Comparison of ENCODE assay signal across 25 cellular contexts in genomic region chr9:107547303-107547702, GRCh38. TPM values are rescaled to one million over a fixed set of nuclear protein-coding genes. Genes with fewer than 3 reads are reported as not detected.
DNase-seq lines count a peak whose midpoint lies in the region; ATAC-seq and TF ChIP-seq lines count a peak whose summit lies in the region.
"Had no signal": no experiment of that assay in that cellular context is flagged by ENCODE, and none has a peak within 500 bp of the region (broad histone marks: within the 10 kb centered on the region; RNA-seq: fewer than 3 reads in every experiment).

No MANE protein-coding gene starts in this region.

- H3K4me2 ChIP-seq in mesendoderm (ENCODE audit: low read length) = no peak overlapping the region

- H3K9me3 Mint-ChIP-seq in MCF 10A (ENCODE audit: unreplicated experiment) = no peaks in the 10 kb centered on the region
- H3K9me3 Mint-ChIP-seq: activated naive CD8-positive, alpha-beta T cell treated with anti-CD3 and anti-CD28 coated beads, Interleukin-2, amount 10 ng/mL, durations not matched to agents 7 days and 5 days; central memory CD8-positive, alpha-beta T cell; T-helper 1 cell treated with Interleukin-12 subunit alpha and Interleukin-12 subunit beta and Interleukin-4 antibody, amounts not matched to agents 30 μg/mL and 1 μg/mL, for 36 hours had no signal

- H3K36me3 Mint-ChIP-seq in MCF 10A (ENCODE audit: insufficient read depth, unreplicated experiment) = no peaks in the 10 kb centered on the region
- H3K36me3 Mint-ChIP-seq: activated naive CD8-positive, alpha-beta T cell treated with anti-CD3 and anti-CD28 coated beads, Interleukin-2, amount 10 ng/mL, durations not matched to agents 7 days and 5 days; naive thymus-derived CD4-positive, alpha-beta T cell had no signal

- no peaks in the 10 kb centered on the region for H3K36me3 ChIP-seq in breast epithelium
- H3K36me3 ChIP-seq in vagina = no peaks in the 10 kb centered on the region
- no peaks in the 10 kb centered on the region for H3K36me3 ChIP-seq in mesendoderm (ENCODE audit: control insufficient read depth, insufficient read depth, low read length)
- H3K36me3 ChIP-seq: left lung, tibial nerve had no signal

- DNase-seq in MCF 10A (ENCODE audit: unreplicated experiment) (no peak), breast epithelium (ENCODE audit: low spot score in 2 of 2) (no peak), MV-4-11 (lab: John Stamatoyannopoulos, UW) (peak; percentile 6), left lobe of liver (ENCODE audit: low spot score) (no peak), vagina (ENCODE audit: extremely low spot score in 2 of 2) (no peak), dedifferentiated amniotic fluid mesenchymal stem cell (ENCODE audit: extremely low spot score) (no peak), mesendoderm (no peak)
- DNase-seq: activated CD4-positive, alpha-beta T cell treated with anti-CD3 and anti-CD28 coated beads for 1 hour; activated CD8-positive, alpha-beta T cell treated with anti-CD3 and anti-CD28 coated beads, Interleukin-2, amount 10 ng/mL, durations not matched to agents 7 days and 5 days; activated effector memory CD4-positive, alpha-beta T cell treated with anti-CD3 and anti-CD28 coated beads, Interleukin-2, amount 50 U/mL, for 16 hours; activated naive CD8-positive, alpha-beta T cell treated with anti-CD3 and anti-CD28 coated beads, Interleukin-2, amount 10 ng/mL, durations not matched to agents 7 days and 5 days; dorsolateral prefrontal cortex; left lung; midbrain; naive thymus-derived CD4-positive, alpha-beta T cell; NCI-H1417; NCI-H2029 treated with DMSO at 0.1 percent for 48 hours; NCI-H226; occipital lobe had no signal

- WGBS in mesendoderm (ENCODE audit: extremely low coverage, insufficient coverage, low lambda C conversion rate) = no CpG with 5 or more reads among the region's 2 CpGs

- peak; percentile 25 for ATAC-seq in left lobe of liver
- ATAC-seq in HG02840 (IDR thresholded peaks at IDR 0.05; ENCODE audit: low FRiP score, unreplicated experiment) = no peak
- ATAC-seq: activated CD8-positive, alpha-beta T cell treated with anti-CD3 and anti-CD28 coated beads, Interleukin-2, amount 10 ng/mL, durations not matched to agents 7 days and 5 days; naive thymus-derived CD4-positive, alpha-beta T cell had no signal

- H2BK15ac ChIP-seq in mesendoderm (replicated peaks; ENCODE audit: low read depth) = no peak overlapping the region

- no peak overlapping the region for H2AK5ac ChIP-seq in mesendoderm (ENCODE audit: low read length)

- H3K4me1 ChIP-seq in breast epithelium (no peaks in the 10 kb centered on the region), vagina (peaks cover 18% of the 10 kb centered on the region), mesendoderm (ENCODE audit: control insufficient read depth, low read depth, low read length) (no peaks in the 10 kb centered on the region)

- no peak overlapping the region for H3K4me3 Mint-ChIP-seq in MCF 10A (ENCODE audit: unreplicated experiment)
- H3K4me3 Mint-ChIP-seq: activated CD8-positive, alpha-beta T cell treated with anti-CD3 and anti-CD28 coated beads, Interleukin-2, amount 10 ng/mL, durations not matched to agents 7 days and 5 days; activated naive CD8-positive, alpha-beta T cell treated with anti-CD3 and anti-CD28 coated beads, Interleukin-2, amount 10 ng/mL, durations not matched to agents 7 days and 5 days; central memory CD8-positive, alpha-beta T cell; naive thymus-derived CD4-positive, alpha-beta T cell; stimulated activated naive CD8-positive, alpha-beta T cell treated with anti-CD3 and anti-CD28 coated beads, Interleukin-15, Interleukin-2, amounts not matched to agents 100 ng/mL and 50 ng/mL, for 24 hours; T-helper 1 cell treated with Interleukin-12 subunit alpha and Interleukin-12 subunit beta and Interleukin-4 antibody, amounts not matched to agents 30 μg/mL and 1 μg/mL, for 36 hours had no signal

- peaks cover 26% of the 10 kb centered on the region for H3K4me1 Mint-ChIP-seq in MCF 10A (ENCODE audit: insufficient read depth, unreplicated experiment)
- H3K4me1 Mint-ChIP-seq: activated naive CD8-positive, alpha-beta T cell treated with anti-CD3 and anti-CD28 coated beads, Interleukin-2, amount 10 ng/mL, durations not matched to agents 7 days and 5 days; central memory CD8-positive, alpha-beta T cell had no signal

- no peak overlapping the region for H4K8ac ChIP-seq in mesendoderm (ENCODE audit: low read depth, low read length)

- H3K27ac ChIP-seq in breast epithelium (no peak overlapping the region), vagina (peak overlapping the region; percentile 78), mesendoderm (ENCODE audit: low read depth, low read length) (no peak overlapping the region)

- intact Hi-C loops in MCF 10A (cut with micrococcal nuclease) = loop anchor here (5.0 kb wide), 1 partner anchor 205 kb away; no protein-coding TSS in a partner anchor
- intact Hi-C loops in breast epithelium (cut with DNase I; ENCODE audit: low total_unique reads) = no loop called here
- intact Hi-C loops in vagina (cut with DNase I) = no loop called here

- H2BK120ac ChIP-seq in mesendoderm (ENCODE audit: low read depth, low read length) = no peak overlapping the region

- no peak for TF ChIP-seq CTCF in MCF 10A (IDR thresholded peaks at IDR 0.05; ENCODE audit: unreplicated experiment)
- TF ChIP-seq CTCF in breast epithelium (IDR thresholded peaks at IDR 0.05) = no peak
- no peak for TF ChIP-seq CTCF in vagina (IDR thresholded peaks at IDR 0.05)

- no peak overlapping the region for H3K56ac ChIP-seq in mesendoderm (ENCODE audit: low read length)

- H3K18ac ChIP-seq in mesendoderm (ENCODE audit: low read length) = no peak overlapping the region

- H3K4me3 ChIP-seq in breast epithelium = no peak overlapping the region
- no peak overlapping the region for H3K4me3 ChIP-seq in vagina
- no peak overlapping the region for H3K4me3 ChIP-seq in mesendoderm (ENCODE audit: low read length)
- H3K4me3 ChIP-seq: left lung, skin epidermis, tibial nerve had no signal

- POLR2A ChIA-PET in MCF 10A (lab: Yijun Ruan, JAX) = no interaction called here

- no peaks in the 10 kb centered on the region for H3K79me2 ChIP-seq in mesendoderm (ENCODE audit: control insufficient read depth, insufficient read depth, low read length)

- H2BK5ac ChIP-seq in mesendoderm (ENCODE audit: low read length) = no peak overlapping the region

- H3K27ac Mint-ChIP-seq in MCF 10A (ENCODE audit: low read depth, unreplicated experiment) = peak overlapping the region; percentile 51
- H3K27ac Mint-ChIP-seq: activated CD8-positive, alpha-beta T cell treated with anti-CD3 and anti-CD28 coated beads, Interleukin-2, amount 10 ng/mL, durations not matched to agents 7 days and 5 days; activated naive CD8-positive, alpha-beta T cell treated with anti-CD3 and anti-CD28 coated beads, Interleukin-2, amount 10 ng/mL, durations not matched to agents 7 days and 5 days; naive thymus-derived CD4-positive, alpha-beta T cell; T-helper 1 cell treated with Interleukin-12 subunit alpha and Interleukin-12 subunit beta and Interleukin-4 antibody, amounts not matched to agents 30 μg/mL and 1 μg/mL, for 36 hours had no signal

- no peaks in the 10 kb centered on the region for H3K27me3 Mint-ChIP-seq in MCF 10A (ENCODE audit: insufficient read depth, unreplicated experiment)
- H3K27me3 Mint-ChIP-seq: activated naive CD8-positive, alpha-beta T cell treated with anti-CD3 and anti-CD28 coated beads, Interleukin-2, amount 10 ng/mL, durations not matched to agents 7 days and 5 days had no signal

- H4K5ac ChIP-seq in mesendoderm (ENCODE audit: low read length) = no peak overlapping the region

- H3K4ac ChIP-seq in mesendoderm (ENCODE audit: low read depth, low read length) = no peak overlapping the region

- no peaks in the 10 kb centered on the region for H3K79me1 ChIP-seq in mesendoderm (ENCODE audit: low read length)

- H3K9me3 ChIP-seq in breast epithelium = no peaks in the 10 kb centered on the region
- no peaks in the 10 kb centered on the region for H3K9me3 ChIP-seq in vagina
- H3K9me3 ChIP-seq: left lung, tibial nerve had no signal

- no TSS peak for BruUV-seq in MCF 10A (replicated peaks; lab: Mats Ljungman, UMichigan)

- H3K27me3 ChIP-seq in breast epithelium = no peaks in the 10 kb centered on the region
- no peaks in the 10 kb centered on the region for H3K27me3 ChIP-seq in vagina
- H3K27me3 ChIP-seq in mesendoderm (ENCODE audit: insufficient read depth, low read length, poor library complexity) = no peaks in the 10 kb centered on the region
- H3K27me3 ChIP-seq: left lung, tibial nerve had no signal

- no peak overlapping the region for H3K23ac ChIP-seq in mesendoderm (ENCODE audit: low read length)

- TF ChIP-seq POLR2A in breast epithelium (IDR thresholded peaks at IDR 0.05) (no peak), vagina (IDR thresholded peaks at IDR 0.05) (no peak)

- CTCF ChIA-PET in MCF 10A (lab: Yijun Ruan, JAX) = no interaction called here

- no peak overlapping the region for H3K9ac ChIP-seq in mesendoderm (ENCODE audit: low read length)

RNA-seq across cellular contexts. Expression of gene KLF4, which starts 57.7 kb away (rescaled TPM):
- total RNA-seq in MCF 10A (2022) (94.9 and 96.0 TPM in 2 replicates), breast epithelium (100 to 1,000 TPM in 1 of 3 donors, 10 to 100 TPM in 2; 52.7 to 165 (median 53.4) TPM), left lobe of liver (2.9 TPM), vagina (144 TPM)
- 3.1 TPM for polyA plus RNA-seq in mesendoderm (2013, experiment 1 of 2)
- polyA plus RNA-seq in mesendoderm (2013, experiment 2 of 2) = 3.7 TPM
- polyA plus RNA-seq: naive thymus-derived CD4-positive, alpha-beta T cell had no signal

Comparison
In these comparisons a context has a peak if more than half of its experiments do, and no peak if none do; other contexts are left out.
1. RNA of gene KLF4, which starts 57.7 kb away (total RNA-seq): 144 TPM in vagina (single experiment), 94.9 to 96.0 TPM in MCF 10A and 52.7 to 165 TPM in breast epithelium; 2.9 TPM in left lobe of liver (single experiment); every median in the first group is over 10 times any median in the second.